11 cellular contexts compared by ENCODE assay signal in genomic region chr1:3529099-3529729, GRCh38.
DNase-seq lines count a peak whose midpoint lies in the region; ATAC-seq and TF ChIP-seq lines count a peak whose summit lies in the region.
"Had no signal": no experiment of that assay in that cellular context is flagged by ENCODE, and none has a peak within 500 bp of the region (broad histone marks: within the 10 kb centered on the region; RNA-seq: fewer than 3 reads in every experiment).

No MANE protein-coding gene starts in this region.

- no peaks in the 10 kb centered on the region for H3K27me3 ChIP-seq in BLaER1
- H3K27me3 ChIP-seq in effector memory CD4-positive, alpha-beta T cell (replicated peaks; ENCODE audit: control insufficient read depth, insufficient read depth, low read length, poor library complexity, severe bottlenecking), result no peaks in the 10 kb centered on the region
- H3K27me3 ChIP-seq: thyroid gland had no signal

- H3K4me1 ChIP-seq in BLaER1, result peaks cover 78% of the 10 kb centered on the region
- H3K4me1 ChIP-seq in effector memory CD4-positive, alpha-beta T cell (ENCODE audit: control insufficient read depth, insufficient read depth, low read length, poor library complexity, severe bottlenecking), result peaks cover 17% of the 10 kb centered on the region

- peaks cover 40% of the 10 kb centered on the region for H3K4me1 Mint-ChIP-seq in nephron progenitor cell

- H3K27me3 Mint-ChIP-seq in nephron progenitor cell (ENCODE audit: low read depth, poor library complexity), result peaks cover 34% of the 10 kb centered on the region

- ATAC-seq in HG03196 (IDR thresholded peaks at IDR 0.05; ENCODE audit: unreplicated experiment) (no peak), HG03521 (IDR thresholded peaks at IDR 0.05; ENCODE audit: unreplicated experiment) (no peak)

- H3K9ac ChIP-seq in BLaER1, result peak overlapping the region; percentile 73; the same call in 1 of the 2 replicates

- TF ChIP-seq CTCF in coronary artery (IDR thresholded peaks at IDR 0.05) (no peak), nephron progenitor cell (IDR thresholded peaks at IDR 0.05) (no peak)

- H3K27ac ChIP-seq in BLaER1, result no peak overlapping the region
- peak overlapping the region; percentile 77 to 93 for H3K27ac ChIP-seq in coronary artery
- H3K27ac ChIP-seq in effector memory CD4-positive, alpha-beta T cell (ENCODE audit: insufficient read depth, low read length, poor library complexity, severe bottlenecking), result no peak overlapping the region
- H3K27ac ChIP-seq: adrenal gland, thyroid gland had no signal

- H3K4me3 ChIP-seq in BLaER1 (no peak overlapping the region), coronary artery (peak overlapping the region; percentile 86)
- no peak overlapping the region for H3K4me3 ChIP-seq in effector memory CD4-positive, alpha-beta T cell (ENCODE audit: insufficient read depth, low read depth, low read length, poor library complexity, severe bottlenecking)
- H3K4me3 ChIP-seq: thyroid gland had no signal

- H3K9me3 ChIP-seq in BLaER1, result no peaks in the 10 kb centered on the region
- no peaks in the 10 kb centered on the region for H3K9me3 ChIP-seq in effector memory CD4-positive, alpha-beta T cell (ENCODE audit: control insufficient read depth, low read length)
- H3K9me3 ChIP-seq: adrenal gland, thyroid gland had no signal

- H4K20me1 ChIP-seq in BLaER1, result peaks cover 95% of the 10 kb centered on the region

- peak overlapping the region; percentile 100 for H3K4me2 ChIP-seq in BLaER1

- H3K4me3 Mint-ChIP-seq in nephron progenitor cell, result peak overlapping the region; percentile 7

- H3K9me3 Mint-ChIP-seq in nephron progenitor cell, result no peaks in the 10 kb centered on the region

- no peak overlapping the region for H3K27ac Mint-ChIP-seq in nephron progenitor cell

- no peaks in the 10 kb centered on the region for H3K36me3 Mint-ChIP-seq in nephron progenitor cell (ENCODE audit: low read depth)

- DNase-seq in NCI-H446 (lab: John Stamatoyannopoulos, UW) (peak; percentile 10 to 48), coronary artery (ENCODE audit: low spot score) (peak; percentile 90), nephron progenitor cell (no peak), NCI-H748 treated with DMSO at 0.1 percent for 48 hours (lab: John Stamatoyannopoulos, UW) (no peak)
- no peak for DNase-seq in effector memory CD4-positive, alpha-beta T cell
- DNase-seq: adrenal gland, DND-41, thyroid gland had no signal

- H3K36me3 ChIP-seq in BLaER1, result peaks cover 3% of the 10 kb centered on the region; the same call in 1 of the 2 replicates
- no peaks in the 10 kb centered on the region for H3K36me3 ChIP-seq in effector memory CD4-positive, alpha-beta T cell (ENCODE audit: control insufficient read depth, insufficient read depth, low read length)
- H3K36me3 ChIP-seq: adrenal gland, thyroid gland had no signal

Comparison
In these comparisons a context has a peak if more than half of its experiments do, and no peak if none do; other contexts are left out.
1. H3K27ac ChIP-seq: peak in coronary artery (2 of 2); none in BLaER1 (single experiment) and effector memory CD4-positive, alpha-beta T cell (single experiment).
2. DNase-seq: peak in NCI-H446 (2 of 2) and coronary artery (single experiment); none in nephron progenitor cell (single experiment), effector memory CD4-positive, alpha-beta T cell (0 of 3) and NCI-H748 treated with DMSO at 0.1 percent for 48 hours (single experiment).